Comparison of ENCODE assay signal across 2 cellular contexts in the genomic region with DNA sequence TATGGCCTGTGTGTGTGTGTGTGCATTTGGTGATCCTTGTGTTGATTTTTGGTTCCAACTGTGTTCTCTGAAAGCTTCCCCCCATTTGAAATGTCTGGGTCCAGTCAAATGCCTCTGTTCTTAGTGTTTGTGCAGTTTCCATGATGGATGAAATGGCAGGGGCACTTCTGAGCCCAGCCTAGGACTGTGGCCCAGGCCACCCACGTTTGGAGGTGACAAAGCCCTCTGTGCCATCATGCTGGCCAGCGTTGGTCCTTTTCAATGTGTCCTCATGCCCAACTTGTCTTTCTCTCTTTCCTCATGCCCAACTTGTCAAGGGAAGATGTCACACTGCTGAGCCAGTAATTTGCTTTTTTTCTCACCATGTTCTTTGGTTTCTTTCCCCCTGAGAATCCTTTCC.
TF ChIP-seq lines count a peak whose summit lies in the region.

No MANE protein-coding gene starts in this region.

TF ChIP-seq in A549, 52 proteins besides CTCF, POLR2A, EP300 and RAD21:
- TF ChIP-seq HOXB5 (CRISPR knock-in tag; IDR thresholded peaks at IDR 0.05) (no peak), RNF2 (IDR thresholded peaks at IDR 0.05; ENCODE audit: borderline replicate concordance, low read depth) (no peak), ZC3H11A (IDR thresholded peaks at IDR 0.05) (no peak), EHMT2 (IDR thresholded peaks at IDR 0.05; ENCODE audit: low read depth) (no peak), CBX8 (IDR thresholded peaks at IDR 0.05) (no peak), RCOR1 (IDR thresholded peaks at IDR 0.05; ENCODE audit: low read depth, low read length) (no peak), FOSL2 (IDR thresholded peaks at IDR 0.05) (no peak), FOSL2 (CRISPR knock-in tag; IDR thresholded peaks at IDR 0.05) (no peak), MAZ (IDR thresholded peaks at IDR 0.05; ENCODE audit: borderline replicate concordance, low read depth, low read length) (no peak), SREBF2 (IDR thresholded peaks at IDR 0.05) (no peak), NR3C1 (IDR thresholded peaks at IDR 0.05) (no peak), NPAS2 (CRISPR knock-in tag; IDR thresholded peaks at IDR 0.05; ENCODE audit: borderline replicate concordance) (no peak), TP53 (CRISPR knock-in tag; IDR thresholded peaks at IDR 0.05) (no peak)
- TF ChIP-seq, protein P1, sequence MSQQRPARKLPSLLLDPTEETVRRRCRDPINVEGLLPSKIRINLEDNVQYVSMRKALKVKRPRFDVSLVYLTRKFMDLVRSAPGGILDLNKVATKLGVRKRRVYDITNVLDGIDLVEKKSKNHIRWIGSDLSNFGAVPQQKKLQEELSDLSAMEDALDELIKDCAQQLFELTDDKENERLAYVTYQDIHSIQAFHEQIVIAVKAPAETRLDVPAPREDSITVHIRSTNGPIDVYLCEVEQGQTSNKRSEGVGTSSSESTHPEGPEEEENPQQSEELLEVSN (IDR thresholded peaks at IDR 0.05; ENCODE audit: borderline replicate concordance, low read depth), result no peak
- TF ChIP-seq, protein P2, sequence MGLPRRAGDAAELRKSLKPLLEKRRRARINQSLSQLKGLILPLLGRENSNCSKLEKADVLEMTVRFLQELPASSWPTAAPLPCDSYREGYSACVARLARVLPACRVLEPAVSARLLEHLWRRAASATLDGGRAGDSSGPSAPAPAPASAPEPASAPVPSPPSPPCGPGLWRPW (IDR thresholded peaks at IDR 0.05), result no peak
- TF ChIP-seq, protein P3, sequence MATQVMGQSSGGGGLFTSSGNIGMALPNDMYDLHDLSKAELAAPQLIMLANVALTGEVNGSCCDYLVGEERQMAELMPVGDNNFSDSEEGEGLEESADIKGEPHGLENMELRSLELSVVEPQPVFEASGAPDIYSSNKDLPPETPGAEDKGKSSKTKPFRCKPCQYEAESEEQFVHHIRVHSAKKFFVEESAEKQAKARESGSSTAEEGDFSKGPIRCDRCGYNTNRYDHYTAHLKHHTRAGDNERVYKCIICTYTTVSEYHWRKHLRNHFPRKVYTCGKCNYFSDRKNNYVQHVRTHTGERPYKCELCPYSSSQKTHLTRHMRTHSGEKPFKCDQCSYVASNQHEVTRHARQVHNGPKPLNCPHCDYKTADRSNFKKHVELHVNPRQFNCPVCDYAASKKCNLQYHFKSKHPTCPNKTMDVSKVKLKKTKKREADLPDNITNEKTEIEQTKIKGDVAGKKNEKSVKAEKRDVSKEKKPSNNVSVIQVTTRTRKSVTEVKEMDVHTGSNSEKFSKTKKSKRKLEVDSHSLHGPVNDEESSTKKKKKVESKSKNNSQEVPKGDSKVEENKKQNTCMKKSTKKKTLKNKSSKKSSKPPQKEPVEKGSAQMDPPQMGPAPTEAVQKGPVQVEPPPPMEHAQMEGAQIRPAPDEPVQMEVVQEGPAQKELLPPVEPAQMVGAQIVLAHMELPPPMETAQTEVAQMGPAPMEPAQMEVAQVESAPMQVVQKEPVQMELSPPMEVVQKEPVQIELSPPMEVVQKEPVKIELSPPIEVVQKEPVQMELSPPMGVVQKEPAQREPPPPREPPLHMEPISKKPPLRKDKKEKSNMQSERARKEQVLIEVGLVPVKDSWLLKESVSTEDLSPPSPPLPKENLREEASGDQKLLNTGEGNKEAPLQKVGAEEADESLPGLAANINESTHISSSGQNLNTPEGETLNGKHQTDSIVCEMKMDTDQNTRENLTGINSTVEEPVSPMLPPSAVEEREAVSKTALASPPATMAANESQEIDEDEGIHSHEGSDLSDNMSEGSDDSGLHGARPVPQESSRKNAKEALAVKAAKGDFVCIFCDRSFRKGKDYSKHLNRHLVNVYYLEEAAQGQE (IDR thresholded peaks at IDR 0.05), result no peak
- TF ChIP-seq, protein P4, sequence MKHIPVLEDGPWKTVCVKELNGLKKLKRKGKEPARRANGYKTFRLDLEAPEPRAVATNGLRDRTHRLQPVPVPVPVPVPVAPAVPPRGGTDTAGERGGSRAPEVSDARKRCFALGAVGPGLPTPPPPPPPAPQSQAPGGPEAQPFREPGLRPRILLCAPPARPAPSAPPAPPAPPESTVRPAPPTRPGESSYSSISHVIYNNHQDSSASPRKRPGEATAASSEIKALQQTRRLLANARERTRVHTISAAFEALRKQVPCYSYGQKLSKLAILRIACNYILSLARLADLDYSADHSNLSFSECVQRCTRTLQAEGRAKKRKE (CRISPR knock-in tag; IDR thresholded peaks at IDR 0.05; ENCODE audit: low read depth), result no peak
TF ChIP-seq in A549: peak in this region for 0.

TF ChIP-seq in SK-N-SH, 30 proteins besides CTCF, POLR2A, EP300 and RAD21:
- TF ChIP-seq NRF1 (IDR thresholded peaks at IDR 0.05; ENCODE audit: low read depth, low read length) (no peak), TCF12 (IDR thresholded peaks at IDR 0.05) (no peak), FOXM1 (IDR thresholded peaks at IDR 0.05; ENCODE audit: low read depth) (no peak), CHD2 (IDR thresholded peaks at IDR 0.05; ENCODE audit: low read length, partially characterized antibody) (no peak), SIN3A (IDR thresholded peaks at IDR 0.05; ENCODE audit: borderline replicate concordance, low read depth, low read length) (no peak), YY1 (IDR thresholded peaks at IDR 0.05; ENCODE audit: low read depth) (no peak), TEAD4 (IDR thresholded peaks at IDR 0.05; ENCODE audit: borderline replicate concordance, insufficient read depth) (no peak), SMC3 (IDR thresholded peaks at IDR 0.05; ENCODE audit: low read depth, low read length) (no peak), FOSL2 (IDR thresholded peaks at IDR 0.05; ENCODE audit: borderline replicate concordance, low read depth) (no peak), RXRA (IDR thresholded peaks at IDR 0.05; ENCODE audit: borderline replicate concordance, low read depth) (no peak), NFIC (IDR thresholded peaks at IDR 0.05; ENCODE audit: borderline replicate concordance) (no peak)
- TF ChIP-seq, protein P5, sequence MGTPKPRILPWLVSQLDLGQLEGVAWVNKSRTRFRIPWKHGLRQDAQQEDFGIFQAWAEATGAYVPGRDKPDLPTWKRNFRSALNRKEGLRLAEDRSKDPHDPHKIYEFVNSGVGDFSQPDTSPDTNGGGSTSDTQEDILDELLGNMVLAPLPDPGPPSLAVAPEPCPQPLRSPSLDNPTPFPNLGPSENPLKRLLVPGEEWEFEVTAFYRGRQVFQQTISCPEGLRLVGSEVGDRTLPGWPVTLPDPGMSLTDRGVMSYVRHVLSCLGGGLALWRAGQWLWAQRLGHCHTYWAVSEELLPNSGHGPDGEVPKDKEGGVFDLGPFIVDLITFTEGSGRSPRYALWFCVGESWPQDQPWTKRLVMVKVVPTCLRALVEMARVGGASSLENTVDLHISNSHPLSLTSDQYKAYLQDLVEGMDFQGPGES (IDR thresholded peaks at IDR 0.05; ENCODE audit: low read depth, low read length), result no peak
- TF ChIP-seq, protein P3 (IDR thresholded peaks at IDR 0.05; ENCODE audit: low read depth, low read length), result no peak
- TF ChIP-seq, protein P6, sequence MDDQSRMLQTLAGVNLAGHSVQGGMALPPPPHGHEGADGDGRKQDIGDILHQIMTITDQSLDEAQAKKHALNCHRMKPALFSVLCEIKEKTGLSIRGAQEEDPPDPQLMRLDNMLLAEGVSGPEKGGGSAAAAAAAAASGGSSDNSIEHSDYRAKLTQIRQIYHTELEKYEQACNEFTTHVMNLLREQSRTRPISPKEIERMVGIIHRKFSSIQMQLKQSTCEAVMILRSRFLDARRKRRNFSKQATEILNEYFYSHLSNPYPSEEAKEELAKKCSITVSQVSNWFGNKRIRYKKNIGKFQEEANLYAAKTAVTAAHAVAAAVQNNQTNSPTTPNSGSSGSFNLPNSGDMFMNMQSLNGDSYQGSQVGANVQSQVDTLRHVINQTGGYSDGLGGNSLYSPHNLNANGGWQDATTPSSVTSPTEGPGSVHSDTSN (IDR thresholded peaks at IDR 0.05), result no peak
TF ChIP-seq in SK-N-SH: peak in this region for 0.
